23 cellular contexts compared by ENCODE assay signal in genomic region chr9:105757496-105758251, GRCh38.
DNase-seq lines count a peak whose midpoint lies in the region; ATAC-seq and TF ChIP-seq lines count a peak whose summit lies in the region.
"Had no signal": no experiment of that assay in that cellular context is flagged by ENCODE, and none has a peak within 500 bp of the region (broad histone marks: within the 10 kb centered on the region; RNA-seq: fewer than 3 reads in every experiment).

No MANE protein-coding gene starts in this region.

- TF ChIP-seq CTCF in HL-60 (IDR thresholded peaks at IDR 0.05; ENCODE audit: insufficient read depth, low read length) (no peak), epithelial cell of esophagus (IDR thresholded peaks at IDR 0.05; ENCODE audit: insufficient read depth, low read depth, low read length, missing control alignments) (no peak), gastrocnemius medialis (IDR thresholded peaks at IDR 0.05 in 4 of 5, conservative IDR thresholded peaks at IDR 0.05 in 1 of 5) (no peak), body of pancreas (IDR thresholded peaks at IDR 0.05) (no peak)

- peak overlapping the region; percentile 37 for H3K27ac ChIP-seq in HL-60 (replicated peaks)
- peak overlapping the region; percentile 45 to 78 (median 71) for H3K27ac ChIP-seq in gastrocnemius medialis
- no peak overlapping the region for H3K27ac ChIP-seq in body of pancreas
- H3K27ac ChIP-seq: cardiac muscle cell, PC-9, SJSA1, tibial nerve, WERI-Rb-1 had no signal

- TF ChIP-seq POLR2A in gastrocnemius medialis (IDR thresholded peaks at IDR 0.05) (no peak), body of pancreas (IDR thresholded peaks at IDR 0.05) (no peak)

- H3K4me3 ChIP-seq in HL-60 (replicated peaks; ENCODE audit: insufficient read depth, low read length) (no peak overlapping the region), epithelial cell of esophagus (ENCODE audit: low read length) (no peak overlapping the region), gastrocnemius medialis (no peak overlapping the region), body of pancreas (no peak overlapping the region)
- H3K4me3 ChIP-seq: cardiac muscle cell, mucosa of descending colon, PC-9, SJSA1, smooth muscle cell, tibial nerve had no signal

- intact Hi-C loops in gastrocnemius medialis (cut with DNase I; ENCODE audit: low total_unique reads) (no loop called here), body of pancreas (cut with DNase I) (no loop called here)

- H3K36me3 ChIP-seq in gastrocnemius medialis, result peaks cover 0 to 25% of the 10 kb centered on the region in 2 donors
- no peaks in the 10 kb centered on the region for H3K36me3 ChIP-seq in body of pancreas (replicated peaks in 1 of 2; ENCODE audit: insufficient read depth in 1 of 2, low read depth in 2 of 2)
- H3K36me3 ChIP-seq: cardiac muscle cell, SJSA1 had no signal

- WGBS in body of pancreas, 2 donors, result 86 to 95% methylated on average over 11 to 12 of the region's 12 CpGs

- peak; percentile 70 to 94 for ATAC-seq in gastrocnemius medialis
- ATAC-seq in body of pancreas, result no peak
- ATAC-seq in GM21619 (IDR thresholded peaks at IDR 0.05; ENCODE audit: unreplicated experiment), result no peak
- ATAC-seq: left lobe of liver, mucosa of descending colon, T-helper 17 cell had no signal

- peaks cover 7 to 14% of the 10 kb centered on the region in 2 donors for H3K4me1 ChIP-seq in gastrocnemius medialis
- no peaks in the 10 kb centered on the region for H3K4me1 ChIP-seq in body of pancreas
- H3K4me1 ChIP-seq: SJSA1, tibial nerve had no signal

- H3K27me3 ChIP-seq in HL-60 (ENCODE audit: insufficient read depth, poor library complexity, severe bottlenecking) (no peaks in the 10 kb centered on the region), gastrocnemius medialis (no peaks in the 10 kb centered on the region), body of pancreas (no peaks in the 10 kb centered on the region)
- H3K27me3 ChIP-seq: cardiac muscle cell, SJSA1, tibial nerve had no signal

- in situ Hi-C loops in gastrocnemius medialis (cut with MboI; ENCODE audit: low sequenced_read_pairs in 4 of 4), result no loop called here

- DNase-seq in HL-60 (ENCODE audit: low read depth in 1 of 2, low spot score in 1 of 2) (peak in 1 of 2 experiments; percentile 77), NOMO-1 treated with dmso at 0.1 percent for 144 hours (lab: John Stamatoyannopoulos, UW; ENCODE audit: unreplicated experiment) (peak; percentile 30), epithelial cell of esophagus (ENCODE audit: low read depth) (peak; percentile 34), gastrocnemius medialis (no peak), body of pancreas (no peak), cerebellum (ENCODE audit: low spot score) (no peak)
- DNase-seq: activated CD4-positive, alpha-beta T cell treated with anti-CD3 and anti-CD28 coated beads, Interleukin-2, amount 50 U/mL, for 4 hours; activated CD8-positive, alpha-beta memory T cell treated with anti-CD3 and anti-CD28 coated beads, Interleukin-2, amount 50 U/mL, for 48 hours; activated effector memory CD4-positive, alpha-beta T cell treated with Interleukin-2 at 50 U/mL for 16 hours; CD8-positive, alpha-beta memory T cell; DMS79; mucosa of descending colon; NCI-H1694 treated with DMSO at 0.1 percent for 48 hours; PC-9; stimulated activated CD4-positive, alpha-beta T cell treated with anti-CD3 and anti-CD28 coated beads, Interleukin-4, amount 100 ng/mL, for 1 hour; T-helper 17 cell; WERI-Rb-1 had no signal

- H3K9me3 ChIP-seq in gastrocnemius medialis (no peaks in the 10 kb centered on the region), body of pancreas (no peaks in the 10 kb centered on the region)
- H3K9me3 ChIP-seq: SJSA1 had no signal

Comparison
In these comparisons a context has a peak if more than half of its experiments do, and no peak if none do; other contexts are left out.
1. DNase-seq: peak in NOMO-1 treated with dmso at 0.1 percent for 144 hours (single experiment) and epithelial cell of esophagus (single experiment); none in gastrocnemius medialis (0 of 2), body of pancreas (0 of 4) and cerebellum (single experiment).
2. H3K27ac ChIP-seq: peak in HL-60 (single experiment) and gastrocnemius medialis (4 of 4); none in body of pancreas (0 of 4).
3. ATAC-seq: peak in gastrocnemius medialis (2 of 2); none in body of pancreas (single experiment) and GM21619 (single experiment).